In genomic region chr1:30756545-30757195, GRCh38 we compare ENCODE assay signal across 9 cellular contexts. TPM values are rescaled to one million over a fixed set of nuclear protein-coding genes. Genes with fewer than 3 reads are reported as not detected.
DNase-seq lines count a peak whose midpoint lies in the region; FAIRE-seq and TF ChIP-seq lines count a peak whose summit lies in the region.
"Had no signal": no experiment of that assay in that cellular context is flagged by ENCODE, and none has a peak within 500 bp of the region (broad histone marks: within the 10 kb centered on the region; RNA-seq: fewer than 3 reads in every experiment).

No MANE protein-coding gene starts in this region.

- H3K9me3 ChIP-seq in duodenal mucosa (ENCODE audit: control insufficient read depth in 1 of 2, low read length in 2 of 2): no peaks in the 10 kb centered on the region
- H3K9me3 ChIP-seq in mucosa of rectum (ENCODE audit: control insufficient read depth in 2 of 2, low read length in 2 of 2): no peaks in the 10 kb centered on the region

- peak overlapping the region; percentile 65 for H3K9ac ChIP-seq in KMS-11
- peak overlapping the region; percentile 55 to 63 for H3K9ac ChIP-seq in duodenal mucosa (ENCODE audit: low read depth in 1 of 2, low read length in 2 of 2)
- H3K9ac ChIP-seq in mucosa of rectum (ENCODE audit: low read depth in 1 of 2, low read length in 2 of 2): peak overlapping the region; percentile 71 to 83

- H3K27ac ChIP-seq in KMS-11 (peak overlapping the region; percentile 46), duodenal mucosa (ENCODE audit: low read depth, low read length) (peak overlapping the region; percentile 77), mucosa of rectum (ENCODE audit: low read depth in 2 of 2, low read length in 2 of 2) (peak overlapping the region; percentile 78 to 88), substantia nigra (ENCODE audit: low read depth, low read length, poor library complexity, severe bottlenecking) (peak overlapping the region; percentile 50)

- DNase-seq in AG10803 (ENCODE audit: low read depth): peak; percentile 92
- peak; percentile 65 to 68 for DNase-seq in activated CD4-positive, alpha-beta T cell treated with anti-CD3 and anti-CD28 coated beads for 4 hours
- DNase-seq in substantia nigra (lab: John Stamatoyannopoulos, UW): peak in 26 of 49 donors; percentile 20 to 75 (median 46)
- DNase-seq in NCI-H524 treated with DMSO at 0.1 percent for 48 hours (lab: John Stamatoyannopoulos, UW): no peak
- no peak for DNase-seq in frontal cortex (ENCODE audit: low spot score in 2 of 2)

- H3K79me2 ChIP-seq in KMS-11 (ENCODE audit: insufficient read depth, low read depth): peaks cover 25% of the 10 kb centered on the region; the same call in 1 of the 2 replicates

- no peak for FAIRE-seq in frontal cortex (lab: Jason Lieb, UNC)

- no peaks in the 10 kb centered on the region; the same call in 1 of the 2 replicates for H3K27me3 ChIP-seq in KMS-11 (ENCODE audit: insufficient read depth, low read depth)
- no peaks in the 10 kb centered on the region for H3K27me3 ChIP-seq in duodenal mucosa (ENCODE audit: control insufficient read depth in 1 of 2, insufficient read depth in 2 of 2, low read length in 2 of 2)
- H3K27me3 ChIP-seq in mucosa of rectum (ENCODE audit: control insufficient read depth in 2 of 2, insufficient read depth in 2 of 2, low read length in 2 of 2): no peaks in the 10 kb centered on the region

- H3K36me3 ChIP-seq in KMS-11 (ENCODE audit: insufficient read depth) (no peaks in the 10 kb centered on the region), duodenal mucosa (ENCODE audit: control insufficient read depth in 1 of 2, insufficient read depth in 2 of 2, low read length in 2 of 2) (no peaks in the 10 kb centered on the region), mucosa of rectum (ENCODE audit: control insufficient read depth in 2 of 2, insufficient read depth in 2 of 2, low read length in 2 of 2) (no peaks in the 10 kb centered on the region)

- TF ChIP-seq CTCF in AG10803 (conservative IDR thresholded peaks at IDR 0.05; ENCODE audit: low read length) (no peak), KMS-11 (conservative IDR thresholded peaks at IDR 0.05; ENCODE audit: low read depth, low read length) (no peak)

- H3K4me3 ChIP-seq in AG10803 (ENCODE audit: low read length) (no peak overlapping the region), KMS-11 (IDR thresholded peaks at IDR 0.05; ENCODE audit: insufficient read depth, low read depth, low read length) (no peak overlapping the region), duodenal mucosa (ENCODE audit: low read depth in 1 of 2, low read length in 2 of 2) (peak overlapping the region; percentile 71), mucosa of rectum (ENCODE audit: low read length in 2 of 2) (peak overlapping the region; percentile 47 to 79)

- peak overlapping the region; percentile 43 for H3K4me2 ChIP-seq in KMS-11

- no peaks in the 10 kb centered on the region for H4K20me1 ChIP-seq in KMS-11 (ENCODE audit: insufficient read depth)

- peaks cover 43% of the 10 kb centered on the region for H3K4me1 ChIP-seq in KMS-11 (ENCODE audit: low read depth, poor library complexity, severe bottlenecking)
- H3K4me1 ChIP-seq in duodenal mucosa (ENCODE audit: control insufficient read depth in 1 of 2, insufficient read depth in 2 of 2, low read length in 2 of 2): peaks cover 19 to 27% of the 10 kb centered on the region in 2 donors
- H3K4me1 ChIP-seq in mucosa of rectum (ENCODE audit: control insufficient read depth in 2 of 2, insufficient read depth in 2 of 2, low read length in 2 of 2): peaks cover 0 to 23% of the 10 kb centered on the region in 2 donors

- H2AFZ ChIP-seq in KMS-11 (ENCODE audit: low read depth): peak overlapping the region; percentile 79; the same call in 1 of the 2 replicates

RNA-seq across cellular contexts. Expression of gene LAPTM5, which starts 0.9 kb away (rescaled TPM):
- total RNA-seq in frontal cortex: 3.7 TPM

RNA-seq across cellular contexts. Expression of gene MATN1, which starts 33.3 kb away (rescaled TPM):
- total RNA-seq in frontal cortex: 0.41 TPM
- total RNA-seq: pulmonary artery endothelial cell had no signal

Comparison
In these comparisons a context has a peak if more than half of its experiments do, and no peak if none do; other contexts are left out.
1. DNase-seq: peak in AG10803 (single experiment), activated CD4-positive, alpha-beta T cell treated with anti-CD3 and anti-CD28 coated beads for 4 hours (2 of 2) and substantia nigra (26 of 49); none in NCI-H524 treated with DMSO at 0.1 percent for 48 hours (single experiment) and frontal cortex (0 of 2).
2. H3K4me3 ChIP-seq: peak in duodenal mucosa (2 of 2) and mucosa of rectum (2 of 2); none in AG10803 (single experiment) and KMS-11 (single experiment).
3. Peak in every context shown above with its lines, with median percentiles within 50 percentile points of each other: H3K27ac ChIP-seq and H3K9ac ChIP-seq.